Comparison of ENCODE assay signal across 11 cellular contexts in genomic region chr6:98836025-98836961, GRCh38. TPM values are rescaled to one million over a fixed set of nuclear protein-coding genes. Genes with fewer than 3 reads are reported as not detected.
DNase-seq lines count a peak whose midpoint lies in the region; ATAC-seq, FAIRE-seq and TF ChIP-seq lines count a peak whose summit lies in the region.
"Had no signal": no experiment of that assay in that cellular context is flagged by ENCODE, and none has a peak within 500 bp of the region (broad histone marks: within the 10 kb centered on the region; RNA-seq: fewer than 3 reads in every experiment).

No MANE protein-coding gene starts in this region.

- H3K9me2 ChIP-seq in SU-DHL-6 (replicated peaks; ENCODE audit: insufficient read depth, low read length): no peaks in the 10 kb centered on the region

- peaks cover 8 to 73% of the 10 kb centered on the region in 2 experiments; a peak in 4 of 5 replicates for H3K27me3 ChIP-seq in HepG2 (ENCODE audit: control insufficient read depth in 1 of 2, insufficient read depth in 2 of 2, low read length in 2 of 2)
- H3K27me3 ChIP-seq in right lobe of liver: peaks cover 16 to 83% of the 10 kb centered on the region in 2 donors
- H3K27me3 ChIP-seq in SU-DHL-6 (ENCODE audit: low read length): no peaks in the 10 kb centered on the region
- H3K27me3 ChIP-seq in colonic mucosa: peaks cover 95% of the 10 kb centered on the region

- H2AFZ ChIP-seq in HepG2 (ENCODE audit: low read length): no peak overlapping the region
- H2AFZ ChIP-seq in SU-DHL-6 (ENCODE audit: low read depth, low read length, severe bottlenecking): no peak overlapping the region

- H3K36me3 ChIP-seq in HepG2 (replicated peaks in 1 of 2; ENCODE audit: control insufficient read depth in 1 of 2, insufficient read depth in 2 of 2, low read length in 2 of 2) (no peaks in the 10 kb centered on the region), right lobe of liver (no peaks in the 10 kb centered on the region), SU-DHL-6 (ENCODE audit: low read length) (no peaks in the 10 kb centered on the region), colonic mucosa (no peaks in the 10 kb centered on the region)

- H3K4me1 Mint-ChIP-seq in immature natural killer cell: peaks cover 39 to 48% of the 10 kb centered on the region in 2 donors

- no peak for FAIRE-seq in HepG2 (lab: Jason Lieb, UNC)

- TF ChIP-seq POLR2A in HepG2 (IDR thresholded peaks at IDR 0.05; ENCODE audit: insufficient read depth in 1 of 2, low read depth in 2 of 2, low read length in 2 of 2): no peak
- no peak for TF ChIP-seq POLR2A in right lobe of liver (IDR thresholded peaks at IDR 0.05)

- no peak overlapping the region for H3K9ac ChIP-seq in HepG2 (ENCODE audit: insufficient read depth, low read depth, low read length)
- no peak overlapping the region for H3K9ac ChIP-seq in SU-DHL-6 (ENCODE audit: low read length)
- H3K9ac ChIP-seq in colonic mucosa (ENCODE audit: low read depth in 2 of 2, low read length in 2 of 2): no peak overlapping the region

- in situ Hi-C loops in HepG2 (cut with HindIII; ENCODE audit: extremely low pct_ligation_motif_present, low pct_unique_long_range_greater_than_20kb): loop anchor here (25.0 kb wide), 5 partner anchors 276 to 1774 kb away; no protein-coding TSS in a partner anchor

- H3K27ac ChIP-seq in HepG2 (ENCODE audit: extremely low read length, insufficient read depth, low read length): no peak overlapping the region
- no peak overlapping the region for H3K27ac ChIP-seq in right lobe of liver
- no peak overlapping the region for H3K27ac ChIP-seq in SU-DHL-6 (ENCODE audit: low read depth, low read length)
- no peak overlapping the region for H3K27ac ChIP-seq in colonic mucosa

- TF ChIP-seq RAD21 in HepG2 (CRISPR knock-in tag; IDR thresholded peaks at IDR 0.05): no peak

- H3K27me3 Mint-ChIP-seq in immature natural killer cell (ENCODE audit: low read depth in 3 of 3): peaks cover 31 to 54% (median 46%) of the 10 kb centered on the region in 3 donors

- peak overlapping the region; percentile 31 to 68 (median 63) for H3K4me3 Mint-ChIP-seq in immature natural killer cell
- H3K4me3 Mint-ChIP-seq: activated CD4-positive, alpha-beta T cell treated with anti-CD3 and anti-CD28 coated beads for 36 hours had no signal

- no peak for DNase-seq in HepG2 (ENCODE audit: low spot score)
- no peak for DNase-seq in right lobe of liver
- peak in 1 of 3 donors; percentile 5 for DNase-seq in immature natural killer cell
- no peak for DNase-seq in colonic mucosa
- DNase-seq: GDM1, HCEC 1CT had no signal

- H3K36me3 Mint-ChIP-seq in immature natural killer cell: peaks cover 0 to 3% (median 0%) of the 10 kb centered on the region in 3 donors

- no peaks in the 10 kb centered on the region; the same call in 1 of the 2 replicates for H4K20me1 ChIP-seq in HepG2 (ENCODE audit: insufficient read depth, low read length)
- H4K20me1 ChIP-seq in SU-DHL-6 (ENCODE audit: low read depth, low read length): no peaks in the 10 kb centered on the region

- H3K79me2 ChIP-seq in HepG2 (ENCODE audit: insufficient read depth, low read length): no peaks in the 10 kb centered on the region
- no peaks in the 10 kb centered on the region for H3K79me2 ChIP-seq in SU-DHL-6 (ENCODE audit: insufficient read depth, low read length)

- 2% methylated on average over 17 of the region's 23 CpGs for WGBS in HepG2 (ENCODE audit: low lambda C conversion rate)
- WGBS in right lobe of liver (ENCODE audit: insufficient coverage, low coverage, low lambda C conversion rate, missing lambda C conversion rate): 2% methylated on average over 23 of the region's 23 CpGs

- POLR2A ChIA-PET in HepG2 (lab: Yijun Ruan, JAX): interaction anchor here (1.7 kb wide), 1 partner anchor 111 kb away, joined by 5 read pairs; the partner anchor contains the start of gene FBXL4

- H3K4me3 ChIP-seq in HepG2 (replicated peaks in 1 of 3; ENCODE audit: insufficient read depth in 1 of 3, low read depth in 2 of 3, low read length in 3 of 3): peak overlapping the region in 1 of 3 experiments; percentile 60; a peak in 1 of 6 replicates
- H3K4me3 ChIP-seq in right lobe of liver: no peak overlapping the region
- no peak overlapping the region for H3K4me3 ChIP-seq in SU-DHL-6 (ENCODE audit: insufficient read depth, low read length, poor library complexity, severe bottlenecking)
- no peak overlapping the region for H3K4me3 ChIP-seq in colonic mucosa

- H3F3A ChIP-seq in SU-DHL-6 (ENCODE audit: insufficient read depth): no peaks in the 10 kb centered on the region

- H3K9me3 Mint-ChIP-seq in immature natural killer cell: peaks cover 0 to 11% (median 0%) of the 10 kb centered on the region in 6 donors

- BruUV-seq in HepG2 (replicated peaks; lab: Mats Ljungman, UMichigan): no TSS peak

- no peak overlapping the region for H3K27ac Mint-ChIP-seq in immature natural killer cell
- H3K27ac Mint-ChIP-seq: activated CD4-positive, alpha-beta T cell treated with anti-CD3 and anti-CD28 coated beads for 36 hours had no signal

- H3K4me2 ChIP-seq in HepG2 (ENCODE audit: low read depth, low read length) (peak overlapping the region; percentile 58; the same call in 1 of the 2 replicates), SU-DHL-6 (ENCODE audit: low read depth, low read length, poor library complexity, severe bottlenecking) (peak overlapping the region; percentile 87)

- intact Hi-C loops in HepG2 (cut with micrococcal nuclease; ENCODE audit: unreplicated experiment): loop anchor here (5.0 kb wide), 1 partner anchor 204 kb away; no protein-coding TSS in a partner anchor
- intact Hi-C loops in right lobe of liver (cut with DNase I): no loop called here
- intact Hi-C loops in colonic mucosa (cut with DNase I): no loop called here

- ATAC-seq in HepG2 (no peak), right lobe of liver (no peak), HG02973 (IDR thresholded peaks at IDR 0.05; ENCODE audit: unreplicated experiment) (no peak), GM21367 (IDR thresholded peaks at IDR 0.05; ENCODE audit: unreplicated experiment) (no peak), HG02884 (IDR thresholded peaks at IDR 0.05; ENCODE audit: unreplicated experiment) (no peak)
- ATAC-seq: activated CD4-positive, alpha-beta T cell treated with anti-CD3 and anti-CD28 coated beads for 36 hours had no signal

- TF ChIP-seq CTCF in HepG2 (CRISPR knock-in tag; IDR thresholded peaks at IDR 0.05): no peak
- no peak for TF ChIP-seq CTCF in right lobe of liver (IDR thresholded peaks at IDR 0.05)
- TF ChIP-seq CTCF in SU-DHL-6 (IDR thresholded peaks at IDR 0.05; ENCODE audit: insufficient read depth, low read length, poor library complexity, severe bottlenecking): no peak
- no peak for TF ChIP-seq CTCF in colonic mucosa (IDR thresholded peaks at IDR 0.05)

- H3K4me1 ChIP-seq in HepG2 (ENCODE audit: insufficient read depth, low read length): peaks cover 25% of the 10 kb centered on the region; the same call in 1 of the 2 replicates
- H3K4me1 ChIP-seq in right lobe of liver: peaks cover 0 to 40% (median 10%) of the 10 kb centered on the region in 4 donors
- H3K4me1 ChIP-seq in colonic mucosa: peaks cover 11% of the 10 kb centered on the region

- H3K9me3 ChIP-seq in HepG2 (ENCODE audit: low read length) (no peaks in the 10 kb centered on the region), right lobe of liver (no peaks in the 10 kb centered on the region), SU-DHL-6 (ENCODE audit: insufficient read depth, low read length) (no peaks in the 10 kb centered on the region), colonic mucosa (no peaks in the 10 kb centered on the region)

- CTCF ChIA-PET in HepG2 (lab: Yijun Ruan, JAX; ENCODE audit: low intra/inter-chr PET ratio, low total read pairs): no interaction called here

- TF ChIP-seq EP300 in HepG2 (IDR thresholded peaks at IDR 0.05; ENCODE audit: low read depth in 2 of 2, low read length in 2 of 2) (no peak), HepG2 (CRISPR knock-in tag; IDR thresholded peaks at IDR 0.05; ENCODE audit: borderline replicate concordance) (no peak)

TF ChIP-seq in HepG2, 621 proteins besides CTCF, POLR2A, EP300 and RAD21 (continues in another document):
- TF ChIP-seq ARHGAP35 (CRISPR knock-in tag; IDR thresholded peaks at IDR 0.05; ENCODE audit: borderline replicate concordance) (no peak), SOX13 (IDR thresholded peaks at IDR 0.05) (0 out of 2 replicates have a peak, but pooled peaks have one; percentile 17), SOX13 (CRISPR knock-in tag; conservative IDR thresholded peaks at IDR 0.05 in 1 of 2, IDR thresholded peaks at IDR 0.05 in 1 of 2) (no peak), RNF2 (conservative IDR thresholded peaks at IDR 0.05; ENCODE audit: low read depth) (peak; percentile 81), ZNF776 (CRISPR knock-in tag; IDR thresholded peaks at IDR 0.05) (no peak), CBX2 (IDR thresholded peaks at IDR 0.05; ENCODE audit: low read depth, low read length) (peak; percentile 96), CBX2 (CRISPR knock-in tag; IDR thresholded peaks at IDR 0.05; ENCODE audit: low read depth) (no peak; the same call in 1 of the 2 replicates), ZFP36 (IDR thresholded peaks at IDR 0.05; ENCODE audit: borderline replicate concordance, low read depth, low read length, partially characterized antibody) (peak; percentile 53)

RNA-seq across cellular contexts. Expression of gene POU3F2, which starts 1.9 kb away (rescaled TPM):
- not detected in 2 replicates for total RNA-seq in HepG2 (2016; rRNA removed; fragmentation: Illumina TruSeq; extraction: Trizol)
- total RNA-seq in HepG2 (2016; cell fraction: cytosol; rRNA removed; fragmentation: Illumina TruSeq; extraction: Trizol; ENCODE audit: low read depth): not detected in 2 replicates
- not detected in 2 replicates for total RNA-seq in HepG2 (2016; cell fraction: insoluble cytoplasmic fraction; rRNA removed; fragmentation: Illumina TruSeq; extraction: Trizol)
- total RNA-seq in HepG2 (2016; cell fraction: membrane; rRNA removed; fragmentation: Illumina TruSeq; extraction: Trizol): not detected in 2 replicates
- total RNA-seq in HepG2 (2016; cell fraction: nucleus; rRNA removed; fragmentation: Illumina TruSeq; extraction: Trizol): not detected in 2 replicates
- not detected in 2 replicates for polyA plus RNA-seq in HepG2 (2011; rRNA removed)
- polyA plus RNA-seq in HepG2 (2011; cell fraction: cytosol; rRNA removed): not detected in 2 replicates
- polyA plus RNA-seq in HepG2 (2011; cell fraction: nucleus; rRNA removed): not detected in 2 replicates
- polyA plus RNA-seq in HepG2 (2012): not detected in 2 replicates
- polyA plus RNA-seq in HepG2 (2016; cell fraction: cytosol; fragmentation: Illumina TruSeq; extraction: Trizol; ENCODE audit: low read depth): not detected in 2 replicates
- not detected in 2 replicates for polyA plus RNA-seq in HepG2 (2016; cell fraction: insoluble cytoplasmic fraction; fragmentation: Illumina TruSeq; extraction: Trizol; ENCODE audit: low read depth)
- polyA plus RNA-seq in HepG2 (2016; cell fraction: membrane; fragmentation: Illumina TruSeq; extraction: Trizol; ENCODE audit: low read depth): not detected in 2 replicates
- not detected in 2 replicates for polyA plus RNA-seq in HepG2 (2016; cell fraction: nucleus; fragmentation: Illumina TruSeq; extraction: Trizol; ENCODE audit: insufficient read depth, low read depth)
- 0.26 TPM in 1 of 2 replicates, not detected in the other for polyA minus RNA-seq in HepG2 (2011; rRNA and poly(A)+ RNA removed; ENCODE audit: low replicate concordance)
- not detected in 2 replicates for polyA minus RNA-seq in HepG2 (2011; cell fraction: cytosol; rRNA and poly(A)+ RNA removed)
- not detected in 2 replicates for polyA minus RNA-seq in HepG2 (2011; cell fraction: nucleus; rRNA and poly(A)+ RNA removed)
- not detected for total RNA-seq in right lobe of liver
- not detected for polyA plus RNA-seq in immature natural killer cell
- total RNA-seq in colonic mucosa: not detected
- total RNA-seq: activated CD4-positive, alpha-beta T cell treated with anti-CD3 and anti-CD28 coated beads for 36 hours had no signal
